In the genomic region with DNA sequence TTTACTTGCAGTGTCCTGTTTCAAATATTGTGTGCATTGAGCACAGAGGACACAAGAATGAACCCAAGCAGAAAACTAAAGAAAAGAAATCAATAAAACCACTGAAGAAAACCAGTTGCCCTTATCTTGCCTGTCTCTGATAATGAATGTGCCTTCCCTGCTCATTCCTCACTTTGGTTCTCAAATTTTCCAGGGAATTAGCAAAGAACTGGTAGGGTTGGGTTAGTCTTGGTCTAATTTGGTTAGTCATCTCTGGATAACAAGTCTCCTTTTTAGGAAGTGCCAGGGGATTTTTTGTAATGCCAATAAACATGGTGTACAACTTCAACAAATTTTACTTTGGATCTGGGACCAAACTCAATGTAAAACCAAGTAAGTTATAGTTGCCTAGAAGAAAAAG, we compare ENCODE assay signal across 14 cellular contexts.
A peak's percentile ranks its signal among the peaks of the same experiment; 100 is the strongest.
DNase-seq lines count a peak whose midpoint lies in the region; ATAC-seq and TF ChIP-seq lines count a peak whose summit lies in the region.
"Had no signal": no experiment of that assay in that cellular context is flagged by ENCODE, and none has a peak within 500 bp of the region (broad histone marks: within the 10 kb centered on the region; RNA-seq: fewer than 3 reads in every experiment).

No MANE protein-coding gene starts in this region.

- ATAC-seq in activated T-cell treated with anti-CD3 and anti-CD28 coated beads, Interleukin-2, amount 50 U/mL, for 4 hours: no peak
- ATAC-seq in T-cell (replicated peaks in 1 of 4) (no peak), WTC11 (no peak)
- no peak for ATAC-seq in central memory CD8-positive, alpha-beta T cell (replicated peaks; ENCODE audit: extremely low read depth, poor library complexity, severe bottlenecking)
- ATAC-seq in stimulated activated naive B cell treated with anti-CD40 and anti-IgM and Interleukin-4, amounts not matched to agents 10 μg/mL and 1 μg/mL and 100 μg/mL, for 72 hours (replicated peaks): no peak

- H3K27ac Mint-ChIP-seq in T-cell (peak overlapping the region; percentile 99), WTC11 (no peak overlapping the region)
- H3K27ac Mint-ChIP-seq in central memory CD8-positive, alpha-beta T cell (ENCODE audit: low read depth): peak overlapping the region; percentile 97
- peak overlapping the region; percentile 25 for H3K27ac Mint-ChIP-seq in stimulated activated naive B cell treated with anti-CD40 and anti-IgM and Interleukin-4, amounts not matched to agents 10 μg/mL and 1 μg/mL and 100 μg/mL, for 72 hours

- no peak for TF ChIP-seq CTCF in WTC11 (IDR thresholded peaks at IDR 0.05)

- H3K4me3 Mint-ChIP-seq in activated T-cell treated with anti-CD3 and anti-CD28 coated beads, Interleukin-2, amount 50 U/mL, for 4 hours: peak overlapping the region; percentile 83
- H3K4me3 Mint-ChIP-seq in T-cell: peak overlapping the region; percentile 82 to 86 (median 84)
- H3K4me3 Mint-ChIP-seq in central memory CD8-positive, alpha-beta T cell: peak overlapping the region; percentile 85
- peak overlapping the region in 1 of 2 donors; percentile 13 for H3K4me3 Mint-ChIP-seq in stimulated activated naive B cell treated with anti-CD40 and anti-IgM and Interleukin-4, amounts not matched to agents 10 μg/mL and 1 μg/mL and 100 μg/mL, for 72 hours
- no peak overlapping the region for H3K4me3 Mint-ChIP-seq in WTC11

- CTCF ChIA-PET in T-cell (lab: Charles Lee): interaction anchor here in 1 of 2 donors (0.5 to 0.6 kb wide), 2 partner anchors 404 to 1720 kb away, joined by 3 to 8 read pairs; no protein-coding TSS in a partner anchor
- CTCF ChIA-PET in WTC11 (lab: Charles Lee): no interaction called here

- H3K36me3 Mint-ChIP-seq in activated T-cell treated with anti-CD3 and anti-CD28 coated beads, Interleukin-2, amount 50 U/mL, for 4 hours (ENCODE audit: insufficient read depth): peaks cover 80% of the 10 kb centered on the region
- peaks cover 79% of the 10 kb centered on the region for H3K36me3 Mint-ChIP-seq in T-cell
- peaks cover 83% of the 10 kb centered on the region for H3K36me3 Mint-ChIP-seq in central memory CD8-positive, alpha-beta T cell (ENCODE audit: insufficient read depth)
- H3K36me3 Mint-ChIP-seq in stimulated activated naive B cell treated with anti-CD40 and anti-IgM and Interleukin-4, amounts not matched to agents 10 μg/mL and 1 μg/mL and 100 μg/mL, for 72 hours: peaks cover 12 to 24% of the 10 kb centered on the region in 2 donors
- no peaks in the 10 kb centered on the region for H3K36me3 Mint-ChIP-seq in WTC11

- no peak for DNase-seq in activated T-cell treated with anti-CD3 and anti-CD28 coated beads, Interleukin-2, amount 50 U/mL, for 4 hours
- DNase-seq in activated T-cell treated with anti-CD3 and anti-CD28 coated beads, Interleukin-2, amount 50 U/mL, for 1 hour: no peak
- DNase-seq in T-cell (no peak), WTC11 (ENCODE audit: low spot score) (no peak), SKM-1 treated with dmso at 0.1 percent for 144 hours (lab: John Stamatoyannopoulos, UW; ENCODE audit: unreplicated experiment) (no peak), NOMO-1 treated with dmso at 0.1 percent for 144 hours (lab: John Stamatoyannopoulos, UW; ENCODE audit: unreplicated experiment) (no peak)
- DNase-seq in central memory CD8-positive, alpha-beta T cell (ENCODE audit: low spot score in 2 of 2): no peak
- no peak for DNase-seq in stimulated activated naive B cell treated with anti-CD40 and anti-IgM and Interleukin-4, amounts not matched to agents 10 μg/mL and 1 μg/mL and 100 μg/mL, for 72 hours
- DNase-seq: activated gamma-delta T cell; effector CD4-positive, alpha-beta T cell; GDM1; hypothalamus; NCI-H1092 treated with DMSO at 0.1 percent for 48 hours; stimulated activated naive CD4-positive, alpha-beta T cell had no signal

- H3K9me3 Mint-ChIP-seq in activated T-cell treated with anti-CD3 and anti-CD28 coated beads, Interleukin-2, amount 50 U/mL, for 4 hours: no peaks in the 10 kb centered on the region
- no peaks in the 10 kb centered on the region for H3K9me3 Mint-ChIP-seq in T-cell
- H3K9me3 Mint-ChIP-seq in central memory CD8-positive, alpha-beta T cell: no peaks in the 10 kb centered on the region
- peaks cover 0 to 1% of the 10 kb centered on the region in 2 donors for H3K9me3 Mint-ChIP-seq in stimulated activated naive B cell treated with anti-CD40 and anti-IgM and Interleukin-4, amounts not matched to agents 10 μg/mL and 1 μg/mL and 100 μg/mL, for 72 hours
- no peaks in the 10 kb centered on the region for H3K9me3 Mint-ChIP-seq in WTC11

- no peaks in the 10 kb centered on the region for H3K27me3 Mint-ChIP-seq in activated T-cell treated with anti-CD3 and anti-CD28 coated beads, Interleukin-2, amount 50 U/mL, for 4 hours (ENCODE audit: low read depth)
- H3K27me3 Mint-ChIP-seq in T-cell (no peaks in the 10 kb centered on the region), WTC11 (ENCODE audit: low read depth) (no peaks in the 10 kb centered on the region)
- no peaks in the 10 kb centered on the region for H3K27me3 Mint-ChIP-seq in central memory CD8-positive, alpha-beta T cell
- H3K27me3 Mint-ChIP-seq in stimulated activated naive B cell treated with anti-CD40 and anti-IgM and Interleukin-4, amounts not matched to agents 10 μg/mL and 1 μg/mL and 100 μg/mL, for 72 hours: no peaks in the 10 kb centered on the region

- peaks cover 92% of the 10 kb centered on the region for H3K4me1 Mint-ChIP-seq in activated T-cell treated with anti-CD3 and anti-CD28 coated beads, Interleukin-2, amount 50 U/mL, for 4 hours (ENCODE audit: low read depth)
- H3K4me1 Mint-ChIP-seq in T-cell: peaks cover 93 to 96% (median 95%) of the 10 kb centered on the region in 3 donors
- H3K4me1 Mint-ChIP-seq in central memory CD8-positive, alpha-beta T cell: peaks cover 80% of the 10 kb centered on the region
- H3K4me1 Mint-ChIP-seq in stimulated activated naive B cell treated with anti-CD40 and anti-IgM and Interleukin-4, amounts not matched to agents 10 μg/mL and 1 μg/mL and 100 μg/mL, for 72 hours: peaks cover 60 to 93% of the 10 kb centered on the region in 2 donors
- peaks cover 3% of the 10 kb centered on the region for H3K4me1 Mint-ChIP-seq in WTC11

- POLR2A ChIA-PET in T-cell (lab: Charles Lee) (interaction anchor here in 1 of 2 donors (0.8 to 1.4 kb wide), 2 partner anchors 8 to 14 kb away, joined by 6 to 11 read pairs; no protein-coding TSS in a partner anchor), WTC11 (lab: Charles Lee) (no interaction called here)

TF ChIP-seq in WTC11, 78 proteins besides CTCF, POLR2A, EP300 and RAD21:
- TF ChIP-seq, protein P1, sequence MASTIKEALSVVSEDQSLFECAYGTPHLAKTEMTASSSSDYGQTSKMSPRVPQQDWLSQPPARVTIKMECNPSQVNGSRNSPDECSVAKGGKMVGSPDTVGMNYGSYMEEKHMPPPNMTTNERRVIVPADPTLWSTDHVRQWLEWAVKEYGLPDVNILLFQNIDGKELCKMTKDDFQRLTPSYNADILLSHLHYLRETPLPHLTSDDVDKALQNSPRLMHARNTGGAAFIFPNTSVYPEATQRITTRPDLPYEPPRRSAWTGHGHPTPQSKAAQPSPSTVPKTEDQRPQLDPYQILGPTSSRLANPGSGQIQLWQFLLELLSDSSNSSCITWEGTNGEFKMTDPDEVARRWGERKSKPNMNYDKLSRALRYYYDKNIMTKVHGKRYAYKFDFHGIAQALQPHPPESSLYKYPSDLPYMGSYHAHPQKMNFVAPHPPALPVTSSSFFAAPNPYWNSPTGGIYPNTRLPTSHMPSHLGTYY (CRISPR knock-in tag; IDR thresholded peaks at IDR 0.05): no peak
TF ChIP-seq in WTC11: peak in this region for 0.
